2 cellular contexts compared by ENCODE assay signal in the genomic region with DNA sequence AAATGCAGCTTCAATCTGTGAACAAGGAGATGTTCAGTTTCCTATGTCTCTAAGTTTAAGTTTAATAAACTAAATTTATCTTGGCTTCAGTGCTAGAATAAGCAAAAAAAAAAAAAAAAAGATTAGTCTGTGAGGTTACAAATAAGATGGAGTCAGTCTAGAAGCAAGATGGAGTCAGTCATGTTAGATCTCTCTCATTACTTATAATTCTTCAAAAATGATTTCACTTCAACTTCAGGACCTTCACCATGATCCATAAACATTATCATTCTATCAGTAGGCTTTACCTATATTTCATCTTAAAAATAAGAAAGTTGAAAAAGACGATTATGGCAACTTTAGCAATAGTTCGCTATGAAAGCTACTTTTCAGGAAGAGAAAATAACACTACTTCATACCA.
TF ChIP-seq lines count a peak whose summit lies in the region.

No MANE protein-coding gene starts in this region.

TF ChIP-seq in SK-N-SH, 30 proteins besides CTCF, POLR2A, EP300 and RAD21:
- TF ChIP-seq RXRA (IDR thresholded peaks at IDR 0.05; ENCODE audit: borderline replicate concordance, low read depth): no peak
- TF ChIP-seq NFIC (IDR thresholded peaks at IDR 0.05; ENCODE audit: borderline replicate concordance): no peak
- TF ChIP-seq NRF1 (IDR thresholded peaks at IDR 0.05; ENCODE audit: low read depth, low read length): no peak
- TF ChIP-seq TCF12 (IDR thresholded peaks at IDR 0.05): no peak
- TF ChIP-seq YY1 (IDR thresholded peaks at IDR 0.05; ENCODE audit: low read depth): no peak
- TF ChIP-seq FOXM1 (IDR thresholded peaks at IDR 0.05; ENCODE audit: low read depth): no peak
- no peak for TF ChIP-seq SIN3A (IDR thresholded peaks at IDR 0.05; ENCODE audit: borderline replicate concordance, low read depth, low read length)
- TF ChIP-seq, protein P1, sequence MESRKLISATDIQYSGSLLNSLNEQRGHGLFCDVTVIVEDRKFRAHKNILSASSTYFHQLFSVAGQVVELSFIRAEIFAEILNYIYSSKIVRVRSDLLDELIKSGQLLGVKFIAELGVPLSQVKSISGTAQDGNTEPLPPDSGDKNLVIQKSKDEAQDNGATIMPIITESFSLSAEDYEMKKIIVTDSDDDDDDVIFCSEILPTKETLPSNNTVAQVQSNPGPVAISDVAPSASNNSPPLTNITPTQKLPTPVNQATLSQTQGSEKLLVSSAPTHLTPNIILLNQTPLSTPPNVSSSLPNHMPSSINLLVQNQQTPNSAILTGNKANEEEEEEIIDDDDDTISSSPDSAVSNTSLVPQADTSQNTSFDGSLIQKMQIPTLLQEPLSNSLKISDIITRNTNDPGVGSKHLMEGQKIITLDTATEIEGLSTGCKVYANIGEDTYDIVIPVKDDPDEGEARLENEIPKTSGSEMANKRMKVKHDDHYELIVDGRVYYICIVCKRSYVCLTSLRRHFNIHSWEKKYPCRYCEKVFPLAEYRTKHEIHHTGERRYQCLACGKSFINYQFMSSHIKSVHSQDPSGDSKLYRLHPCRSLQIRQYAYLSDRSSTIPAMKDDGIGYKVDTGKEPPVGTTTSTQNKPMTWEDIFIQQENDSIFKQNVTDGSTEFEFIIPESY (IDR thresholded peaks at IDR 0.05; ENCODE audit: borderline replicate concordance, low read depth): no peak
- TF ChIP-seq, protein P2, sequence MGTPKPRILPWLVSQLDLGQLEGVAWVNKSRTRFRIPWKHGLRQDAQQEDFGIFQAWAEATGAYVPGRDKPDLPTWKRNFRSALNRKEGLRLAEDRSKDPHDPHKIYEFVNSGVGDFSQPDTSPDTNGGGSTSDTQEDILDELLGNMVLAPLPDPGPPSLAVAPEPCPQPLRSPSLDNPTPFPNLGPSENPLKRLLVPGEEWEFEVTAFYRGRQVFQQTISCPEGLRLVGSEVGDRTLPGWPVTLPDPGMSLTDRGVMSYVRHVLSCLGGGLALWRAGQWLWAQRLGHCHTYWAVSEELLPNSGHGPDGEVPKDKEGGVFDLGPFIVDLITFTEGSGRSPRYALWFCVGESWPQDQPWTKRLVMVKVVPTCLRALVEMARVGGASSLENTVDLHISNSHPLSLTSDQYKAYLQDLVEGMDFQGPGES (IDR thresholded peaks at IDR 0.05; ENCODE audit: low read depth, low read length): no peak
- TF ChIP-seq RFX5 (IDR thresholded peaks at IDR 0.05; ENCODE audit: low read length): no peak
- TF ChIP-seq POLR2AphosphoS5 (IDR thresholded peaks at IDR 0.05; ENCODE audit: low read depth, low read length): no peak
- TF ChIP-seq, protein P3, sequence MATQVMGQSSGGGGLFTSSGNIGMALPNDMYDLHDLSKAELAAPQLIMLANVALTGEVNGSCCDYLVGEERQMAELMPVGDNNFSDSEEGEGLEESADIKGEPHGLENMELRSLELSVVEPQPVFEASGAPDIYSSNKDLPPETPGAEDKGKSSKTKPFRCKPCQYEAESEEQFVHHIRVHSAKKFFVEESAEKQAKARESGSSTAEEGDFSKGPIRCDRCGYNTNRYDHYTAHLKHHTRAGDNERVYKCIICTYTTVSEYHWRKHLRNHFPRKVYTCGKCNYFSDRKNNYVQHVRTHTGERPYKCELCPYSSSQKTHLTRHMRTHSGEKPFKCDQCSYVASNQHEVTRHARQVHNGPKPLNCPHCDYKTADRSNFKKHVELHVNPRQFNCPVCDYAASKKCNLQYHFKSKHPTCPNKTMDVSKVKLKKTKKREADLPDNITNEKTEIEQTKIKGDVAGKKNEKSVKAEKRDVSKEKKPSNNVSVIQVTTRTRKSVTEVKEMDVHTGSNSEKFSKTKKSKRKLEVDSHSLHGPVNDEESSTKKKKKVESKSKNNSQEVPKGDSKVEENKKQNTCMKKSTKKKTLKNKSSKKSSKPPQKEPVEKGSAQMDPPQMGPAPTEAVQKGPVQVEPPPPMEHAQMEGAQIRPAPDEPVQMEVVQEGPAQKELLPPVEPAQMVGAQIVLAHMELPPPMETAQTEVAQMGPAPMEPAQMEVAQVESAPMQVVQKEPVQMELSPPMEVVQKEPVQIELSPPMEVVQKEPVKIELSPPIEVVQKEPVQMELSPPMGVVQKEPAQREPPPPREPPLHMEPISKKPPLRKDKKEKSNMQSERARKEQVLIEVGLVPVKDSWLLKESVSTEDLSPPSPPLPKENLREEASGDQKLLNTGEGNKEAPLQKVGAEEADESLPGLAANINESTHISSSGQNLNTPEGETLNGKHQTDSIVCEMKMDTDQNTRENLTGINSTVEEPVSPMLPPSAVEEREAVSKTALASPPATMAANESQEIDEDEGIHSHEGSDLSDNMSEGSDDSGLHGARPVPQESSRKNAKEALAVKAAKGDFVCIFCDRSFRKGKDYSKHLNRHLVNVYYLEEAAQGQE (IDR thresholded peaks at IDR 0.05; ENCODE audit: low read depth, low read length): no peak
- TF ChIP-seq, protein P4, sequence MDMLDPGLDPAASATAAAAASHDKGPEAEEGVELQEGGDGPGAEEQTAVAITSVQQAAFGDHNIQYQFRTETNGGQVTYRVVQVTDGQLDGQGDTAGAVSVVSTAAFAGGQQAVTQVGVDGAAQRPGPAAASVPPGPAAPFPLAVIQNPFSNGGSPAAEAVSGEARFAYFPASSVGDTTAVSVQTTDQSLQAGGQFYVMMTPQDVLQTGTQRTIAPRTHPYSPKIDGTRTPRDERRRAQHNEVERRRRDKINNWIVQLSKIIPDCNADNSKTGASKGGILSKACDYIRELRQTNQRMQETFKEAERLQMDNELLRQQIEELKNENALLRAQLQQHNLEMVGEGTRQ (IDR thresholded peaks at IDR 0.05; ENCODE audit: borderline replicate concordance, low read depth, low read length): no peak
- no peak for TF ChIP-seq SMC3 (IDR thresholded peaks at IDR 0.05; ENCODE audit: low read depth, low read length)
- no peak for TF ChIP-seq RCOR1 (IDR thresholded peaks at IDR 0.05; ENCODE audit: low read length)
- TF ChIP-seq, protein P5, sequence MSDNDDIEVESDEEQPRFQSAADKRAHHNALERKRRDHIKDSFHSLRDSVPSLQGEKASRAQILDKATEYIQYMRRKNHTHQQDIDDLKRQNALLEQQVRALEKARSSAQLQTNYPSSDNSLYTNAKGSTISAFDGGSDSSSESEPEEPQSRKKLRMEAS (IDR thresholded peaks at IDR 0.05; ENCODE audit: low read depth): no peak

TF ChIP-seq in K562, 482 proteins besides CTCF, POLR2A, EP300 and RAD21:
- 0 out of 2 replicates have a peak, but pooled peaks have one; percentile 35 for TF ChIP-seq PYGO2 (tag; IDR thresholded peaks at IDR 0.05)
- TF ChIP-seq ZNF592 (IDR thresholded peaks at IDR 0.05): peak; percentile 64; the same call in 1 of the 2 replicates
- no peak for TF ChIP-seq HNRNPK (IDR thresholded peaks at IDR 0.05; ENCODE audit: low read depth, low read length, poor library complexity, severe bottlenecking)
- TF ChIP-seq NR4A1 (CRISPR knock-in tag; IDR thresholded peaks at IDR 0.05): no peak
- TF ChIP-seq NR4A1 (tag; IDR thresholded peaks at IDR 0.05): peak; percentile 51; the same call in 1 of the 2 replicates
- 0 out of 2 replicates have a peak, but pooled peaks have one; percentile 27 for TF ChIP-seq MECOM (CRISPR knock-in tag; IDR thresholded peaks at IDR 0.05)
- peak; percentile 63; the same call in 1 of the 2 replicates for TF ChIP-seq PTTG1 (tag; IDR thresholded peaks at IDR 0.05; ENCODE audit: low read depth)
- no peak for TF ChIP-seq ELK3 (CRISPR knock-in tag; IDR thresholded peaks at IDR 0.05)
